In the genomic region with DNA sequence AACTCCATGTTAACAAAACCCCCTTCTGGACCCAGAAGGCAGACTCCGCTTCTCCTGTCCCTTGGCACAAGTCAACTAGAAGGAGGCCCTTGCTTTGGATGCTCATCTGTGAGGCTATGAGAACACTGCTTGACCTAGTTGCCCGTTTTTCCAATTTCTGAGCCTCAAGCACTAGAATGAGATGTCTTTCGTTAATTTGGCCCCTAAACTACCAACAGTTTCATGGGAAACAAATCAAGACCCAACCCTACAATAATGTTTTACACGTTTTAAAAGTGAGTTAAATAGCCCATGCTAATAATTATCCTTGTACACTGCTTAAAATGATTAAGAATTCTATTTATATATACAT, we compare ENCODE assay signal across 7 cellular contexts. TPM values are rescaled to one million over a fixed set of nuclear protein-coding genes. Genes with fewer than 3 reads are reported as not detected.
DNase-seq lines count a peak whose midpoint lies in the region; ATAC-seq and TF ChIP-seq lines count a peak whose summit lies in the region.

No MANE protein-coding gene starts in this region.

- no peak for TF ChIP-seq POLR2A in IMR-90 (IDR thresholded peaks at IDR 0.05; ENCODE audit: low read depth, low read length)

- H3K36me3 ChIP-seq in IMR-90 (ENCODE audit: control insufficient read depth, insufficient read depth, low read length) (no peaks in the 10 kb centered on the region), subcutaneous abdominal adipose tissue (ENCODE audit: control insufficient read depth in 5 of 5, insufficient read depth in 5 of 5, low read length in 5 of 5) (no peaks in the 10 kb centered on the region)

- CTCF ChIA-PET in IMR-90 (lab: Yijun Ruan, JAX) = no interaction called here

- TF ChIP-seq CTCF in IMR-90 (conservative IDR thresholded peaks at IDR 0.05; ENCODE audit: low read depth, low read length) = no peak

- H3K4me1 ChIP-seq in IMR-90 (ENCODE audit: control insufficient read depth, insufficient read depth, low read length) (peaks cover 3% of the 10 kb centered on the region; the same call in 1 of the 2 replicates), subcutaneous abdominal adipose tissue (ENCODE audit: control insufficient read depth in 5 of 5, insufficient read depth in 5 of 5, low read length in 5 of 5) (peaks cover 0 to 24% (median 18%) of the 10 kb centered on the region in 5 donors)

- DNase-seq in IMR-90 (no peak), immature natural killer cell (no peak), RKO (ENCODE audit: low spot score) (no peak), glomerular visceral epithelial cell (ENCODE audit: extremely low spot score) (no peak)
- no peak for DNase-seq in activated naive CD8-positive, alpha-beta T cell treated with anti-CD3 and anti-CD28 coated beads for 36 hours

- peak overlapping the region; percentile 99 for H3K23ac ChIP-seq in IMR-90 (ENCODE audit: low read depth, low read length)

- no peak for TF ChIP-seq RAD21 in IMR-90 (IDR thresholded peaks at IDR 0.05; ENCODE audit: low read length)

- H4K8ac ChIP-seq in IMR-90 (ENCODE audit: low read depth in 2 of 2, low read length in 2 of 2) = peak overlapping the region; percentile 96 to 100

- H3K14ac ChIP-seq in IMR-90 (replicated peaks; ENCODE audit: low read depth, low read length) = peak overlapping the region; percentile 100

- H3K27me3 ChIP-seq in IMR-90 (ENCODE audit: control insufficient read depth, insufficient read depth, low read length) (no peaks in the 10 kb centered on the region), subcutaneous abdominal adipose tissue (ENCODE audit: control insufficient read depth in 5 of 5, insufficient read depth in 4 of 5, low read length in 5 of 5) (no peaks in the 10 kb centered on the region)

- H4K91ac ChIP-seq in IMR-90 (ENCODE audit: insufficient read depth, low read depth, low read length) = peak overlapping the region; percentile 99

- H3K18ac ChIP-seq in IMR-90 (ENCODE audit: low read depth, low read length) = peak overlapping the region; percentile 99

- peak overlapping the region; percentile 88 for H3K4me3 Mint-ChIP-seq in activated naive CD8-positive, alpha-beta T cell treated with anti-CD3 and anti-CD28 coated beads for 36 hours
- peak overlapping the region; percentile 93 to 98 (median 97) for H3K4me3 Mint-ChIP-seq in immature natural killer cell

- H3K9me3 Mint-ChIP-seq in activated naive CD8-positive, alpha-beta T cell treated with anti-CD3 and anti-CD28 coated beads for 36 hours = no peaks in the 10 kb centered on the region
- no peaks in the 10 kb centered on the region for H3K9me3 Mint-ChIP-seq in immature natural killer cell

- H2BK15ac ChIP-seq in IMR-90 (ENCODE audit: low read depth, low read length) = peak overlapping the region; percentile 86

- H3K36me3 Mint-ChIP-seq in activated naive CD8-positive, alpha-beta T cell treated with anti-CD3 and anti-CD28 coated beads for 36 hours = peaks cover 18% of the 10 kb centered on the region
- peaks cover under 1 to 4% (median 1%) of the 10 kb centered on the region in 3 donors for H3K36me3 Mint-ChIP-seq in immature natural killer cell

- no peaks in the 10 kb centered on the region for H3K9me3 ChIP-seq in IMR-90 (ENCODE audit: control insufficient read depth, insufficient read depth, low read length)
- H3K9me3 ChIP-seq in subcutaneous abdominal adipose tissue (ENCODE audit: control insufficient read depth in 5 of 5, low read length in 5 of 5) = no peaks in the 10 kb centered on the region

- no TSS peak for BruUV-seq in IMR-90 (replicated peaks; lab: Mats Ljungman, UMichigan)

- H3K27ac Mint-ChIP-seq in activated naive CD8-positive, alpha-beta T cell treated with anti-CD3 and anti-CD28 coated beads for 36 hours = peak overlapping the region; percentile 99
- peak overlapping the region; percentile 98 to 100 (median 98) for H3K27ac Mint-ChIP-seq in immature natural killer cell

- H3K56ac ChIP-seq in IMR-90 (ENCODE audit: extremely low read depth, insufficient read depth, low read length) = peak overlapping the region; percentile 97

- ATAC-seq in IMR-90 (ENCODE audit: low read depth) = no peak
- ATAC-seq in GM19328 (IDR thresholded peaks at IDR 0.05; ENCODE audit: unreplicated experiment) = no peak

- H2BK5ac ChIP-seq in IMR-90 (ENCODE audit: low read depth, low read length, poor library complexity, severe bottlenecking) = peak overlapping the region; percentile 96

- intact Hi-C loops in IMR-90 (cut with micrococcal nuclease) = loop anchor here (2.0 kb wide), 2 partner anchors 149 to 231 kb away; no protein-coding TSS in a partner anchor

- H3K4me3 ChIP-seq in IMR-90 (ENCODE audit: insufficient read depth, low read depth, low read length) (peak overlapping the region; percentile 49), subcutaneous abdominal adipose tissue (ENCODE audit: low read depth in 1 of 5, low read length in 5 of 5) (peak overlapping the region; percentile 73 to 92 (median 88))

- H3K27me3 Mint-ChIP-seq in activated naive CD8-positive, alpha-beta T cell treated with anti-CD3 and anti-CD28 coated beads for 36 hours = peaks cover 3% of the 10 kb centered on the region
- H3K27me3 Mint-ChIP-seq in immature natural killer cell (ENCODE audit: low read depth in 3 of 3) = peaks cover 14 to 32% (median 20%) of the 10 kb centered on the region in 3 donors

- H3K79me1 ChIP-seq in IMR-90 (ENCODE audit: low read depth in 1 of 2, low read length in 2 of 2) = peaks cover 0 to 15% of the 10 kb centered on the region in 2 experiments; a peak in 1 of 4 replicates

- peak overlapping the region; percentile 69 for H2AK5ac ChIP-seq in IMR-90 (ENCODE audit: low read depth, low read length)

- peak overlapping the region; percentile 98 for H4K5ac ChIP-seq in IMR-90 (ENCODE audit: low read depth, low read length)

- H2BK120ac ChIP-seq in IMR-90 (ENCODE audit: low read depth, low read length) = peak overlapping the region; percentile 100

- H2BK20ac ChIP-seq in IMR-90 (ENCODE audit: low read depth, low read length) = peak overlapping the region; percentile 98

- in situ Hi-C loops in IMR-90 (cut with MboI; ENCODE audit: low sequenced_read_pairs) = loop anchor here (10.0 kb wide), 3 partner anchors 391 to 481 kb away; no protein-coding TSS in a partner anchor

- H3K4ac ChIP-seq in IMR-90 (ENCODE audit: low read depth, low read length) = peak overlapping the region; percentile 99

- H3K4me1 Mint-ChIP-seq in activated naive CD8-positive, alpha-beta T cell treated with anti-CD3 and anti-CD28 coated beads for 36 hours = peaks cover 25% of the 10 kb centered on the region
- peaks cover 27 to 39% of the 10 kb centered on the region in 2 donors for H3K4me1 Mint-ChIP-seq in immature natural killer cell

- H3K9ac ChIP-seq in IMR-90 (ENCODE audit: low read depth, low read length) (peak overlapping the region; percentile 66; the same call in 1 of the 2 replicates), subcutaneous abdominal adipose tissue (ENCODE audit: low read length in 5 of 5) (peak overlapping the region; percentile 88 to 96 (median 89))

- H2AFZ ChIP-seq in IMR-90 (replicated peaks; ENCODE audit: low read length, poor library complexity) = peak overlapping the region; percentile 97

- POLR2A ChIA-PET in IMR-90 (lab: Charles Lee; ENCODE audit: unreplicated experiment) = no interaction called here

- H2AK9ac ChIP-seq in IMR-90 (replicated peaks; ENCODE audit: low read depth, low read length, poor library complexity) = peak overlapping the region; percentile 93

- dilution Hi-C loops in IMR-90 (cut with HindIII; ENCODE audit: low sequenced_read_pairs, unreplicated experiment) = no loop called here

- H4K20me1 ChIP-seq in IMR-90 (ENCODE audit: insufficient read depth, low read length) = peaks cover 14% of the 10 kb centered on the region; the same call in 1 of the 2 replicates

- peak overlapping the region; percentile 97 for H3K27ac ChIP-seq in IMR-90 (ENCODE audit: insufficient read depth, low read length)
- H3K27ac ChIP-seq in subcutaneous abdominal adipose tissue (ENCODE audit: low read depth, low read length) = peak overlapping the region; percentile 100

- H3K4me2 ChIP-seq in IMR-90 (ENCODE audit: low read depth, low read length) = peak overlapping the region; percentile 65

- 100% methylated on average over 1 of the region's 4 CpGs; no CpG with 5 or more reads in 1 of the 2 experiments for WGBS in IMR-90 (ENCODE audit: extremely low coverage in 2 of 2, insufficient read length in 1 of 2), 2 experiments

- no peaks in the 10 kb centered on the region for H3K9me1 ChIP-seq in IMR-90 (ENCODE audit: insufficient read depth, low read length)

TF ChIP-seq in IMR-90, 13 proteins besides CTCF, POLR2A, EP300 and RAD21 (continues in another document):
- TF ChIP-seq, protein P1, sequence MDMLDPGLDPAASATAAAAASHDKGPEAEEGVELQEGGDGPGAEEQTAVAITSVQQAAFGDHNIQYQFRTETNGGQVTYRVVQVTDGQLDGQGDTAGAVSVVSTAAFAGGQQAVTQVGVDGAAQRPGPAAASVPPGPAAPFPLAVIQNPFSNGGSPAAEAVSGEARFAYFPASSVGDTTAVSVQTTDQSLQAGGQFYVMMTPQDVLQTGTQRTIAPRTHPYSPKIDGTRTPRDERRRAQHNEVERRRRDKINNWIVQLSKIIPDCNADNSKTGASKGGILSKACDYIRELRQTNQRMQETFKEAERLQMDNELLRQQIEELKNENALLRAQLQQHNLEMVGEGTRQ (IDR thresholded peaks at IDR 0.05; ENCODE audit: low read depth, low read length) = no peak
- TF ChIP-seq MAFK (IDR thresholded peaks at IDR 0.05; ENCODE audit: low read depth, low read length) (no peak), RFX5 (IDR thresholded peaks at IDR 0.05; ENCODE audit: low read depth, low read length) (no peak), SMC3 (IDR thresholded peaks at IDR 0.05; ENCODE audit: low read depth, low read length) (no peak), BHLHE40 (IDR thresholded peaks at IDR 0.05; ENCODE audit: low read depth, low read length) (no peak), MAZ (IDR thresholded peaks at IDR 0.05; ENCODE audit: borderline replicate concordance, low read depth, low read length) (no peak)
- TF ChIP-seq, protein P2, sequence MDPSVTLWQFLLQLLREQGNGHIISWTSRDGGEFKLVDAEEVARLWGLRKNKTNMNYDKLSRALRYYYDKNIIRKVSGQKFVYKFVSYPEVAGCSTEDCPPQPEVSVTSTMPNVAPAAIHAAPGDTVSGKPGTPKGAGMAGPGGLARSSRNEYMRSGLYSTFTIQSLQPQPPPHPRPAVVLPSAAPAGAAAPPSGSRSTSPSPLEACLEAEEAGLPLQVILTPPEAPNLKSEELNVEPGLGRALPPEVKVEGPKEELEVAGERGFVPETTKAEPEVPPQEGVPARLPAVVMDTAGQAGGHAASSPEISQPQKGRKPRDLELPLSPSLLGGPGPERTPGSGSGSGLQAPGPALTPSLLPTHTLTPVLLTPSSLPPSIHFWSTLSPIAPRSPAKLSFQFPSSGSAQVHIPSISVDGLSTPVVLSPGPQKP (IDR thresholded peaks at IDR 0.05; ENCODE audit: borderline replicate concordance, low read depth, low read length) = no peak

RNA-seq across cellular contexts. Expression of a gene that starts 2.2 kb away (rescaled TPM):
- 62.8 and 77.4 TPM in 2 replicates for total RNA-seq in IMR-90 (2012; rRNA removed)
- polyA plus RNA-seq in IMR-90 (2012; rRNA removed) (11.9 and 13.7 TPM in 2 replicates), immature natural killer cell (100 to 1,000 TPM in 1 of 3 donors, 10 to 100 TPM in 2; 87.3 to 142 (median 92.6) TPM)
- polyA plus RNA-seq in IMR-90 (2012; cell fraction: cytosol; rRNA removed) = 3.5 and 4.8 TPM in 2 replicates
- polyA plus RNA-seq in IMR-90 (2012; cell fraction: nucleus; rRNA removed; ENCODE audit: low replicate concordance) = 2.3 and 15.5 TPM in 2 replicates
- total RNA-seq in activated naive CD8-positive, alpha-beta T cell treated with anti-CD3 and anti-CD28 coated beads for 36 hours = 10 to 100 TPM; 51.2 to 54.0 TPM
